In the genomic region with DNA sequence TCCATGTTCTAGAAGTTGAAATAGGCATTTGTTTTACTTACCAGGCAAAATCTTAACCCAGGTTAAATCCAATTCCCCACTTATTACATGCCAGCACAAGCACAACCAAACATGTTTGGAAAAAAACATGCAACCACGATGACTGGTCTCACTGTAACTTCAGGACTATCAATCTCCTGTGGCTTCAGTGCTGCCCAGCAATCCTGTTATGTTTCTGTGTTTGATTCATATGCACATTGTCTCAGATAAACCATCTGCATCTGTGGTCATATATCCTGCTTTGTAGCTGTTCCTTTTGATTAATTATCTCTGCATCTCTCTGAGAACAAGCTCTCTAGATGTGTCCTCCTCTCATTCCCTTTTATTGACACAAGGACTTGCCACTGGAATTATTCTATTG, we compare ENCODE assay signal across 20 cellular contexts. TPM values are rescaled to one million over a fixed set of nuclear protein-coding genes. Genes with fewer than 3 reads are reported as not detected.
DNase-seq lines count a peak whose midpoint lies in the region; ATAC-seq and TF ChIP-seq lines count a peak whose summit lies in the region.
"Had no signal": no experiment of that assay in that cellular context is flagged by ENCODE, and none has a peak within 500 bp of the region (broad histone marks: within the 10 kb centered on the region; RNA-seq: fewer than 3 reads in every experiment).

No MANE protein-coding gene starts in this region.

- no peaks in the 10 kb centered on the region for H3K79me2 ChIP-seq in ACC112 (ENCODE audit: control insufficient read depth, insufficient read depth, low read length, unreplicated experiment)
- H3K79me2 ChIP-seq in fibroblast of lung (ENCODE audit: control insufficient read depth, insufficient read depth, low read length), result no peaks in the 10 kb centered on the region

- no peaks in the 10 kb centered on the region for H3K27me3 ChIP-seq in ACC112 (ENCODE audit: insufficient read depth, low read length)
- H3K27me3 ChIP-seq in fibroblast of lung (ENCODE audit: control insufficient read depth, insufficient read depth, low read length), result no peaks in the 10 kb centered on the region
- H3K27me3 ChIP-seq: BLaER1 treated with 17β-estradiol and CSF1 and Interleukin-3, amounts not matched to agents 10 nM and 100 nM had no signal

- TF ChIP-seq CTCF in fibroblast of lung (conservative IDR thresholded peaks at IDR 0.05 in 1 of 2, IDR thresholded peaks at IDR 0.05 in 1 of 2; ENCODE audit: low read depth in 1 of 2, low read length in 2 of 2), result no peak

- H3K9me3 ChIP-seq in fibroblast of lung (ENCODE audit: control insufficient read depth, insufficient read depth, low read depth, low read length), result no peaks in the 10 kb centered on the region
- H3K9me3 ChIP-seq: BLaER1 treated with 17β-estradiol and CSF1 and Interleukin-3, amounts not matched to agents 10 nM and 100 nM had no signal

- DNase-seq in ELR (ENCODE audit: low read depth) (peak; percentile 36), fibroblast of lung (ENCODE audit: low read depth in 2 of 2) (peak in 1 of 2 donors; percentile 81), hepatic stellate cell (ENCODE audit: low spot score) (no peak), GM03348 (ENCODE audit: low spot score) (no peak)
- DNase-seq in activated CD4-positive, alpha-beta T cell treated with anti-CD3 and anti-CD28 coated beads for 4 hours, result no peak
- DNase-seq: Calu3; CD8-positive, alpha-beta T cell; H7; HFFc6; NCI-H1092 treated with DMSO at 0.1 percent for 48 hours; NCI-H1694; NCI-H2107; NCI-H2227 treated with DMSO at 0.1 percent for 48 hours; NCI-H524; NCI-H82 had no signal

- H3K4me2 ChIP-seq in fibroblast of lung (ENCODE audit: extremely low read depth, insufficient read depth, low read length), result no peak overlapping the region
- H3K4me2 ChIP-seq: BLaER1 treated with 17β-estradiol and CSF1 and Interleukin-3, amounts not matched to agents 10 nM and 100 nM had no signal

- no peak overlapping the region for H3K4me3 ChIP-seq in ACC112 (ENCODE audit: low read depth, low read length)
- no peak overlapping the region for H3K4me3 ChIP-seq in fibroblast of lung (replicated peaks in 1 of 4; ENCODE audit: control extremely low read depth in 1 of 4, insufficient read depth in 1 of 4, low read depth in 3 of 4, low read length in 4 of 4)
- H3K4me3 ChIP-seq: BLaER1 treated with 17β-estradiol and CSF1 and Interleukin-3, amounts not matched to agents 10 nM and 100 nM had no signal

- peak; percentile 72 for ATAC-seq in SK-N-SH treated with all-trans-retinoic acid at 6 μM for 48 hours
- no peak for ATAC-seq in HG03460 (IDR thresholded peaks at IDR 0.05; ENCODE audit: unreplicated experiment)
- ATAC-seq: CD8-positive, alpha-beta T cell had no signal

- H3K4me1 ChIP-seq in ACC112 (ENCODE audit: control insufficient read depth, insufficient read depth, low read length, unreplicated experiment) (peaks cover 10% of the 10 kb centered on the region), fibroblast of lung (ENCODE audit: control insufficient read depth, extremely low read depth, insufficient read depth, low read length) (peaks cover 3% of the 10 kb centered on the region)
- H3K4me1 ChIP-seq: BLaER1 treated with 17β-estradiol and CSF1 and Interleukin-3, amounts not matched to agents 10 nM and 100 nM had no signal

- H2AFZ ChIP-seq in ACC112 (ENCODE audit: low read length, unreplicated experiment) (peak overlapping the region; percentile 34), fibroblast of lung (ENCODE audit: low read length) (peak overlapping the region; percentile 26)

- no peaks in the 10 kb centered on the region for H3K36me3 ChIP-seq in ACC112 (ENCODE audit: insufficient read depth, low read length)
- H3K36me3 ChIP-seq in fibroblast of lung (ENCODE audit: control insufficient read depth, insufficient read depth, low read length), result no peaks in the 10 kb centered on the region
- H3K36me3 ChIP-seq: BLaER1 treated with 17β-estradiol and CSF1 and Interleukin-3, amounts not matched to agents 10 nM and 100 nM had no signal

- H3K27ac ChIP-seq in ACC112 (ENCODE audit: low read depth, low read length) (no peak overlapping the region), fibroblast of lung (ENCODE audit: insufficient read depth, low read length) (no peak overlapping the region)
- H3K27ac ChIP-seq: BLaER1 treated with 17β-estradiol and CSF1 and Interleukin-3, amounts not matched to agents 10 nM and 100 nM; HL-60 had no signal

- H4K20me1 ChIP-seq in fibroblast of lung (ENCODE audit: control insufficient read depth, extremely low read depth, insufficient read depth, low read length), result no peaks in the 10 kb centered on the region
- H4K20me1 ChIP-seq: BLaER1 treated with 17β-estradiol and CSF1 and Interleukin-3, amounts not matched to agents 10 nM and 100 nM had no signal

- H3K9ac ChIP-seq in fibroblast of lung (ENCODE audit: insufficient read depth, low read length), result no peak overlapping the region
- H3K9ac ChIP-seq: BLaER1 treated with 17β-estradiol and CSF1 and Interleukin-3, amounts not matched to agents 10 nM and 100 nM had no signal

TF ChIP-seq in SK-N-SH treated with all-trans-retinoic acid at 6 μM for 48 hours, 23 proteins besides CTCF, POLR2A, EP300 and RAD21:
- no peak for TF ChIP-seq ZFP30 (CRISPR knock-in tag; IDR thresholded peaks at IDR 0.05)
- TF ChIP-seq TOX (CRISPR knock-in tag; IDR thresholded peaks at IDR 0.05; ENCODE audit: borderline replicate concordance), result 0 out of 2 replicates have a peak, but pooled peaks have one; percentile 27

RNA-seq across cellular contexts. Expression of a gene that starts 28.3 kb away (rescaled TPM):
- 2.6 and 8.8 TPM in 2 replicates for total RNA-seq in fibroblast of lung
- polyA plus RNA-seq in fibroblast of lung, result 3.3 and 8.5 TPM in 2 replicates
- 7.0 and 11.8 TPM in 2 replicates for polyA plus RNA-seq in fibroblast of lung (2012)
- 4.7 and 5.3 TPM in 2 replicates for polyA minus RNA-seq in fibroblast of lung (ENCODE audit: low replicate concordance)

RNA-seq across cellular contexts. Expression of a gene that starts 40.8 kb away (rescaled TPM):
- 5.4 and 25.8 TPM in 2 replicates for total RNA-seq in fibroblast of lung
- 56.4 and 123 TPM in 2 replicates for polyA plus RNA-seq in fibroblast of lung
- polyA plus RNA-seq in fibroblast of lung (2012), result 33.7 and 102 TPM in 2 replicates
- polyA minus RNA-seq in fibroblast of lung (ENCODE audit: low replicate concordance), result 90.1 and 466 TPM in 2 replicates
- total RNA-seq: H7 had no signal
